In genomic region chrX:152814048-152814447, GRCh38 we compare ENCODE assay signal across 35 cellular contexts. TPM values are rescaled to one million over a fixed set of nuclear protein-coding genes. Genes with fewer than 3 reads are reported as not detected.
"Had no signal": no experiment of that assay in that cellular context is flagged by ENCODE, and none has a peak within 500 bp of the region (broad histone marks: within the 10 kb centered on the region; RNA-seq: fewer than 3 reads in every experiment).

No MANE protein-coding gene starts in this region.

- H3K4me1 ChIP-seq: adrenal gland, body of pancreas, esophagus muscularis mucosa, foreskin keratinocyte, gastrocnemius medialis, heart left ventricle had no signal

- DNase-seq: activated CD4-positive, alpha-beta memory T cell treated with anti-CD3 and anti-CD28 coated beads for 36 hours; activated CD4-positive, alpha-beta T cell treated with anti-CD3 and anti-CD28 coated beads for 36 hours; activated CD4-positive, alpha-beta T cell treated with anti-CD3 and anti-CD28 coated beads, Interleukin-2, amount 10 ng/mL, durations not matched to agents 24 days and 14 days; activated CD4-positive, CD25-positive, alpha-beta regulatory T cell; activated CD4-positive, CD25-positive, alpha-beta regulatory T cell treated with anti-CD3 and anti-CD28 coated beads, Interleukin-2, amount 50 U/mL, for 72 hours; activated CD8-positive, alpha-beta memory T cell treated with anti-CD3 and anti-CD28 coated beads, Interleukin-2, amount 10 ng/mL, durations not matched to agents 7 days and 5 days; activated CD8-positive, alpha-beta memory T cell treated with anti-CD3 and anti-CD28 coated beads, Interleukin-2, amount 50 U/mL, for 4 hours; activated CD8-positive, alpha-beta T cell treated with anti-CD3 and anti-CD28 coated beads, Interleukin-2, amount 10 ng/mL, durations not matched to agents 7 days and 5 days; activated effector memory CD4-positive, alpha-beta T cell treated with anti-CD3 and anti-CD28 coated beads, Interleukin-2, amount 50 U/mL, for 16 hours; activated naive CD4-positive, alpha-beta T cell; activated naive CD4-positive, alpha-beta T cell treated with anti-CD3 and anti-CD28 coated beads, Interleukin-2, amount 10 ng/mL, durations not matched to agents 7 days and 5 days; activated T-cell treated with anti-CD3 and anti-CD28 coated beads, Interleukin-2, amount 50 U/mL, for 1 hour; activated T-cell treated with anti-CD3 and anti-CD28 coated beads, Interleukin-2, amount 50 U/mL, for 48 hours; adrenal gland; amygdala; aorta; body of pancreas; caudate nucleus; dorsolateral prefrontal cortex; effector memory CD4-positive, alpha-beta T cell; endodermal cell; erythroblast; foreskin keratinocyte; gastrocnemius medialis; glutamatergic neuron; heart left ventricle; T-helper 2 cell had no signal

- H3K36me3 Mint-ChIP-seq: activated CD4-positive, alpha-beta memory T cell treated with anti-CD3 and anti-CD28 coated beads for 36 hours; activated CD8-positive, alpha-beta memory T cell treated with anti-CD3 and anti-CD28 coated beads, Interleukin-2, amount 10 ng/mL, durations not matched to agents 7 days and 5 days; activated naive CD4-positive, alpha-beta T cell treated with anti-CD3 and anti-CD28 coated beads, Interleukin-2, amount 10 ng/mL, durations not matched to agents 7 days and 5 days; activated naive CD4-positive, alpha-beta T cell treated with anti-CD3 and anti-CD28 coated beads, Interleukin-2, amount 50 U/mL, for 72 hours had no signal

- H3K27me3 ChIP-seq: body of pancreas, esophagus muscularis mucosa, foreskin keratinocyte, gastrocnemius medialis had no signal

- H3K9me3 ChIP-seq: adrenal gland, body of pancreas, esophagus muscularis mucosa, gastrocnemius medialis, heart left ventricle had no signal

- ATAC-seq: activated CD4-positive, alpha-beta T cell treated with anti-CD3 and anti-CD28 coated beads for 36 hours; activated CD8-positive, alpha-beta memory T cell treated with anti-CD3 and anti-CD28 coated beads, Interleukin-2, amount 10 ng/mL, durations not matched to agents 7 days and 5 days; activated CD8-positive, alpha-beta T cell treated with anti-CD3 and anti-CD28 coated beads, Interleukin-2, amount 10 ng/mL, durations not matched to agents 7 days and 5 days; activated naive CD4-positive, alpha-beta T cell treated with anti-CD3 and anti-CD28 coated beads, Interleukin-2, amount 50 U/mL, for 72 hours; body of pancreas; foreskin keratinocyte; gastrocnemius medialis; heart left ventricle had no signal

- H3K27ac ChIP-seq: body of pancreas, coronary artery, dorsolateral prefrontal cortex, esophagus muscularis mucosa, foreskin keratinocyte, gastrocnemius medialis, heart left ventricle had no signal

- H3K9me3 Mint-ChIP-seq: activated CD4-positive, alpha-beta memory T cell treated with anti-CD3 and anti-CD28 coated beads for 36 hours; activated CD4-positive, alpha-beta T cell treated with anti-CD3 and anti-CD28 coated beads, Interleukin-2, amount 10 ng/mL, durations not matched to agents 24 days and 14 days; activated naive CD4-positive, alpha-beta T cell treated with anti-CD3 and anti-CD28 coated beads, Interleukin-2, amount 10 ng/mL, durations not matched to agents 7 days and 5 days; activated naive CD4-positive, alpha-beta T cell treated with anti-CD3 and anti-CD28 coated beads, Interleukin-2, amount 50 U/mL, for 72 hours; activated T-helper 1 cell treated with anti-CD3 and anti-CD28 coated beads, Interleukin-12 subunit alpha, Interleukin-12 subunit beta, Interleukin-2, Interleukin-4 antibody, amounts not matched to agents 30 ng/mL and 10 ng/mL and 1 ng/mL, durations not matched to agents 14 hours and 24 hours and 36 hours; activated T-helper 2 cell treated with anti-CD3 and anti-CD28 coated beads, Interferon-gamma antibody, Interleukin-2, Interleukin-4, amounts not matched to agents 10 μg/mL and 5 μg/mL and 100 μg/mL, durations not matched to agents 14 hours and 24 hours and 36 hours; dendritic cell treated with granulocyte-macrophage colony-stimulating factor and Interleukin-4, amounts not matched to agents 40 ng/mL and 50 ng/mL, for 4 days had no signal

- H3K27ac Mint-ChIP-seq: activated CD4-positive, alpha-beta memory T cell treated with anti-CD3 and anti-CD28 coated beads for 36 hours; activated CD4-positive, alpha-beta T cell treated with anti-CD3 and anti-CD28 coated beads for 36 hours; activated CD4-positive, alpha-beta T cell treated with anti-CD3 and anti-CD28 coated beads, Interleukin-2, amount 10 ng/mL, durations not matched to agents 24 days and 14 days; activated CD8-positive, alpha-beta memory T cell treated with anti-CD3 and anti-CD28 coated beads, Interleukin-2, amount 10 ng/mL, durations not matched to agents 7 days and 5 days; activated CD8-positive, alpha-beta T cell treated with anti-CD3 and anti-CD28 coated beads, Interleukin-2, amount 10 ng/mL, durations not matched to agents 7 days and 5 days; activated naive CD4-positive, alpha-beta T cell treated with anti-CD3 and anti-CD28 coated beads, Interleukin-2, amount 10 ng/mL, durations not matched to agents 7 days and 5 days; activated T-helper 1 cell treated with anti-CD3 and anti-CD28 coated beads, Interleukin-12 subunit alpha, Interleukin-12 subunit beta, Interleukin-2, Interleukin-4 antibody, amounts not matched to agents 30 ng/mL and 10 ng/mL and 1 ng/mL, durations not matched to agents 14 hours and 24 hours and 36 hours; activated T-helper 2 cell treated with anti-CD3 and anti-CD28 coated beads, Interferon-gamma antibody, Interleukin-2, Interleukin-4, amounts not matched to agents 10 μg/mL and 5 μg/mL and 100 μg/mL, durations not matched to agents 14 hours and 24 hours and 36 hours; dendritic cell treated with granulocyte-macrophage colony-stimulating factor and Interleukin-4, amounts not matched to agents 40 ng/mL and 50 ng/mL, for 4 days; endodermal cell had no signal

- H3K4me1 Mint-ChIP-seq: activated CD4-positive, alpha-beta T cell treated with anti-CD3 and anti-CD28 coated beads for 36 hours; endodermal cell had no signal

- H3K36me3 ChIP-seq: adrenal gland, esophagus muscularis mucosa, gastrocnemius medialis, heart left ventricle had no signal

- H3K4me3 ChIP-seq: adrenal gland, body of pancreas, coronary artery, dorsolateral prefrontal cortex, esophagus muscularis mucosa, gastrocnemius medialis, heart left ventricle had no signal

- H3K4me3 Mint-ChIP-seq: activated CD4-positive, alpha-beta memory T cell treated with anti-CD3 and anti-CD28 coated beads for 36 hours; activated CD4-positive, alpha-beta T cell treated with anti-CD3 and anti-CD28 coated beads for 36 hours; activated CD4-positive, alpha-beta T cell treated with anti-CD3 and anti-CD28 coated beads, Interleukin-2, amount 10 ng/mL, durations not matched to agents 24 days and 14 days; activated CD8-positive, alpha-beta memory T cell treated with anti-CD3 and anti-CD28 coated beads, Interleukin-2, amount 10 ng/mL, durations not matched to agents 7 days and 5 days; activated CD8-positive, alpha-beta T cell treated with anti-CD3 and anti-CD28 coated beads, Interleukin-2, amount 10 ng/mL, durations not matched to agents 7 days and 5 days; activated naive CD4-positive, alpha-beta T cell treated with anti-CD3 and anti-CD28 coated beads, Interleukin-2, amount 10 ng/mL, durations not matched to agents 7 days and 5 days; activated T-helper 1 cell treated with anti-CD3 and anti-CD28 coated beads, Interleukin-12 subunit alpha, Interleukin-12 subunit beta, Interleukin-2, Interleukin-4 antibody, amounts not matched to agents 30 ng/mL and 10 ng/mL and 1 ng/mL, durations not matched to agents 14 hours and 24 hours and 36 hours; dendritic cell treated with granulocyte-macrophage colony-stimulating factor and Interleukin-4, amounts not matched to agents 40 ng/mL and 50 ng/mL, for 4 days; endodermal cell had no signal

- H3K27me3 Mint-ChIP-seq: activated CD4-positive, alpha-beta memory T cell treated with anti-CD3 and anti-CD28 coated beads for 36 hours; activated naive CD4-positive, alpha-beta T cell treated with anti-CD3 and anti-CD28 coated beads, Interleukin-2, amount 10 ng/mL, durations not matched to agents 7 days and 5 days; dendritic cell treated with granulocyte-macrophage colony-stimulating factor and Interleukin-4, amounts not matched to agents 40 ng/mL and 50 ng/mL, for 4 days had no signal

RNA-seq across cellular contexts. Expression of gene MAGEA6, which starts 44.6 kb away (rescaled TPM):
- total RNA-seq: activated CD4-positive, alpha-beta memory T cell treated with anti-CD3 and anti-CD28 coated beads for 36 hours; activated CD4-positive, alpha-beta T cell treated with anti-CD3 and anti-CD28 coated beads for 36 hours; activated CD4-positive, alpha-beta T cell treated with anti-CD3 and anti-CD28 coated beads, Interleukin-2, amount 10 ng/mL, durations not matched to agents 24 days and 14 days; activated CD8-positive, alpha-beta memory T cell treated with anti-CD3 and anti-CD28 coated beads for 36 hours; activated CD8-positive, alpha-beta memory T cell treated with anti-CD3 and anti-CD28 coated beads, Interleukin-2, amount 10 ng/mL, durations not matched to agents 7 days and 5 days; activated CD8-positive, alpha-beta T cell treated with anti-CD3 and anti-CD28 coated beads, Interleukin-2, amount 10 ng/mL, durations not matched to agents 7 days and 5 days; activated naive CD4-positive, alpha-beta T cell treated with anti-CD3 and anti-CD28 coated beads, Interleukin-2, amount 50 U/mL, for 72 hours; activated T-helper 1 cell treated with anti-CD3 and anti-CD28 coated beads, Interleukin-12 subunit alpha, Interleukin-12 subunit beta, Interleukin-2, Interleukin-4 antibody, amounts not matched to agents 30 ng/mL and 10 ng/mL and 1 ng/mL, durations not matched to agents 14 hours and 24 hours and 36 hours; activated T-helper 2 cell treated with anti-CD3 and anti-CD28 coated beads, Interferon-gamma antibody, Interleukin-2, Interleukin-4, amounts not matched to agents 10 μg/mL and 5 μg/mL and 100 μg/mL, durations not matched to agents 14 hours and 24 hours and 36 hours; aorta; body of pancreas; dorsolateral prefrontal cortex; endodermal cell; esophagus muscularis mucosa; foreskin keratinocyte; gastrocnemius medialis; heart left ventricle; T-helper 1 cell treated with Interleukin-12 subunit alpha and Interleukin-12 subunit beta and Interleukin-4 antibody, amounts not matched to agents 30 ng/mL and 1 ng/mL, for 36 hours had no signal
- polyA plus RNA-seq: adrenal gland, aorta, foreskin keratinocyte, heart left ventricle had no signal

RNA-seq across cellular contexts. Expression of gene CSAG3, which starts 55.0 kb away (rescaled TPM):
- total RNA-seq: activated CD8-positive, alpha-beta memory T cell treated with anti-CD3 and anti-CD28 coated beads for 36 hours; activated CD8-positive, alpha-beta T cell treated with anti-CD3 and anti-CD28 coated beads, Interleukin-2, amount 10 ng/mL, durations not matched to agents 7 days and 5 days; activated naive CD4-positive, alpha-beta T cell treated with anti-CD3 and anti-CD28 coated beads, Interleukin-2, amount 50 U/mL, for 72 hours; activated T-helper 2 cell treated with anti-CD3 and anti-CD28 coated beads, Interferon-gamma antibody, Interleukin-2, Interleukin-4, amounts not matched to agents 10 μg/mL and 5 μg/mL and 100 μg/mL, durations not matched to agents 14 hours and 24 hours and 36 hours; adrenal gland; aorta; body of pancreas; esophagus muscularis mucosa; foreskin keratinocyte; gastrocnemius medialis; heart left ventricle had no signal
- polyA plus RNA-seq: adrenal gland, aorta, foreskin keratinocyte, heart left ventricle had no signal
